In genomic region chr6:33639559-33639958, GRCh38 we compare ENCODE assay signal across 29 cellular contexts. TPM values are rescaled to one million over a fixed set of nuclear protein-coding genes. Genes with fewer than 3 reads are reported as not detected.
DNase-seq lines count a peak whose midpoint lies in the region; ATAC-seq and TF ChIP-seq lines count a peak whose summit lies in the region.
"Had no signal": no experiment of that assay in that cellular context is flagged by ENCODE, and none has a peak within 500 bp of the region (broad histone marks: within the 10 kb centered on the region; RNA-seq: fewer than 3 reads in every experiment).

No MANE protein-coding gene starts in this region.

- WGBS in hepatocyte (ENCODE audit: low lambda C conversion rate, missing lambda C conversion rate): 86% methylated on average over 1 of the region's 1 CpG

- peak overlapping the region; percentile 71 for H3K27ac ChIP-seq in hepatocyte
- H3K27ac ChIP-seq: PC-9, SJSA1 had no signal

- no peaks in the 10 kb centered on the region for H3K9me2 ChIP-seq in hepatocyte (replicated peaks; ENCODE audit: insufficient read depth)

- ATAC-seq in activated T-cell treated with anti-CD3 and anti-CD28 coated beads, Interleukin-2, amount 50 U/mL, for 72 hours (replicated peaks in 1 of 2): no peak
- ATAC-seq: GM23338, K562 had no signal

- H3K9me3 Mint-ChIP-seq in activated T-cell treated with anti-CD3 and anti-CD28 coated beads, Interleukin-2, amount 50 U/mL, for 72 hours: no peaks in the 10 kb centered on the region
- H3K9me3 Mint-ChIP-seq in activated T-cell treated with anti-CD3 and anti-CD28 coated beads, Interleukin-2, amount 50 U/mL, for 24 hours: no peaks in the 10 kb centered on the region
- H3K9me3 Mint-ChIP-seq in Calu3 (ENCODE audit: low read depth, unreplicated experiment): no peaks in the 10 kb centered on the region
- no peaks in the 10 kb centered on the region for H3K9me3 Mint-ChIP-seq in progenitor cell of endocrine pancreas (ENCODE audit: low read depth)
- H3K9me3 Mint-ChIP-seq in osteocyte (ENCODE audit: unreplicated experiment): no peaks in the 10 kb centered on the region
- H3K9me3 Mint-ChIP-seq: GM23338, HFFc6 had no signal

- H2AFZ ChIP-seq in hepatocyte: no peak overlapping the region
- H2AFZ ChIP-seq: GM23338, PC-9 had no signal

- no peaks in the 10 kb centered on the region for H3K27me3 Mint-ChIP-seq in activated T-cell treated with anti-CD3 and anti-CD28 coated beads, Interleukin-2, amount 50 U/mL, for 72 hours (ENCODE audit: low read depth)
- H3K27me3 Mint-ChIP-seq in activated T-cell treated with anti-CD3 and anti-CD28 coated beads, Interleukin-2, amount 50 U/mL, for 24 hours: no peaks in the 10 kb centered on the region
- H3K27me3 Mint-ChIP-seq in Calu3 (ENCODE audit: unreplicated experiment): no peaks in the 10 kb centered on the region
- no peaks in the 10 kb centered on the region for H3K27me3 Mint-ChIP-seq in progenitor cell of endocrine pancreas
- H3K27me3 Mint-ChIP-seq in osteocyte (ENCODE audit: unreplicated experiment): no peaks in the 10 kb centered on the region

- no peak overlapping the region for H3K4me2 ChIP-seq in hepatocyte
- H3K4me2 ChIP-seq: GM23338, PC-9 had no signal

- TF ChIP-seq CTCF in Calu3 (IDR thresholded peaks at IDR 0.05; ENCODE audit: unreplicated experiment) (no peak), hepatocyte (IDR thresholded peaks at IDR 0.05; ENCODE audit: poor library complexity) (no peak), progenitor cell of endocrine pancreas (IDR thresholded peaks at IDR 0.05; ENCODE audit: unreplicated experiment) (no peak), osteocyte (IDR thresholded peaks at IDR 0.05) (no peak)

- H3K4me3 Mint-ChIP-seq in activated T-cell treated with anti-CD3 and anti-CD28 coated beads, Interleukin-2, amount 50 U/mL, for 72 hours: no peak overlapping the region
- no peak overlapping the region for H3K4me3 Mint-ChIP-seq in activated T-cell treated with anti-CD3 and anti-CD28 coated beads, Interleukin-2, amount 50 U/mL, for 24 hours
- H3K4me3 Mint-ChIP-seq in Calu3 (ENCODE audit: low read depth, unreplicated experiment) (no peak overlapping the region), progenitor cell of endocrine pancreas (ENCODE audit: low read depth) (no peak overlapping the region), osteocyte (ENCODE audit: unreplicated experiment) (no peak overlapping the region)
- H3K4me3 Mint-ChIP-seq: CD14-positive monocyte, GM23338, H9, HFFc6 had no signal

- H3K79me2 ChIP-seq in hepatocyte: peaks cover 18% of the 10 kb centered on the region

- peaks cover 2% of the 10 kb centered on the region for H4K20me1 ChIP-seq in hepatocyte (ENCODE audit: insufficient read depth, poor library complexity, severe bottlenecking)

- H3K27me3 ChIP-seq in hepatocyte: peaks cover 7% of the 10 kb centered on the region
- H3K27me3 ChIP-seq: SJSA1 had no signal

- DNase-seq in activated T-cell treated with anti-CD3 and anti-CD28 coated beads, Interleukin-2, amount 50 U/mL, for 72 hours: no peak
- no peak for DNase-seq in activated T-cell treated with anti-CD3 and anti-CD28 coated beads, Interleukin-2, amount 50 U/mL, for 24 hours
- DNase-seq in Calu3: no peak
- no peak for DNase-seq in hepatocyte (ENCODE audit: low spot score)
- no peak for DNase-seq in progenitor cell of endocrine pancreas (ENCODE audit: low spot score, unreplicated experiment)
- no peak for DNase-seq in osteocyte (ENCODE audit: extremely low spot score, unreplicated experiment)
- DNase-seq in COR-L47 (lab: John Stamatoyannopoulos, UW): no peak
- DNase-seq in activated CD4-positive, alpha-beta T cell treated with anti-CD3 and anti-CD28 coated beads for 4 hours: no peak
- DNase-seq: 8988T, ACHN, BE2C, DMS79 treated with DMSO at 0.1 percent for 48 hours, GF-D8, HFFc6, Kasumi-1, NCI-H1092 treated with DMSO at 0.1 percent for 48 hours, NCI-H1436, NCI-H187 treated with DMSO at 0.1 percent for 48 hours, NCI-H2171 treated with DMSO at 0.1 percent for 48 hours, NCI-H345, NCI-H524, NCI-H774, PC-9, Right ventricle myocardium superior had no signal

- intact Hi-C loops in Calu3 (cut with micrococcal nuclease; ENCODE audit: unreplicated experiment): no loop called here

- H3K4me1 Mint-ChIP-seq in activated T-cell treated with anti-CD3 and anti-CD28 coated beads, Interleukin-2, amount 50 U/mL, for 72 hours (ENCODE audit: low read depth): peaks cover 33% of the 10 kb centered on the region
- peaks cover 31% of the 10 kb centered on the region for H3K4me1 Mint-ChIP-seq in activated T-cell treated with anti-CD3 and anti-CD28 coated beads, Interleukin-2, amount 50 U/mL, for 24 hours (ENCODE audit: low read depth)
- peaks cover 50% of the 10 kb centered on the region for H3K4me1 Mint-ChIP-seq in Calu3 (ENCODE audit: low read depth, unreplicated experiment)
- H3K4me1 Mint-ChIP-seq in progenitor cell of endocrine pancreas (ENCODE audit: low read depth): peaks cover 45% of the 10 kb centered on the region
- peaks cover 10% of the 10 kb centered on the region for H3K4me1 Mint-ChIP-seq in osteocyte (ENCODE audit: unreplicated experiment)

- peak overlapping the region; percentile 36 for H3K27ac Mint-ChIP-seq in activated T-cell treated with anti-CD3 and anti-CD28 coated beads, Interleukin-2, amount 50 U/mL, for 72 hours
- H3K27ac Mint-ChIP-seq in activated T-cell treated with anti-CD3 and anti-CD28 coated beads, Interleukin-2, amount 50 U/mL, for 24 hours: no peak overlapping the region
- peak overlapping the region; percentile 14 for H3K27ac Mint-ChIP-seq in Calu3 (ENCODE audit: unreplicated experiment)
- peak overlapping the region; percentile 40 for H3K27ac Mint-ChIP-seq in progenitor cell of endocrine pancreas
- H3K27ac Mint-ChIP-seq in osteocyte (ENCODE audit: unreplicated experiment): no peak overlapping the region
- H3K27ac Mint-ChIP-seq: CD14-positive monocyte, H9, HFFc6 had no signal

- peaks cover 29% of the 10 kb centered on the region for H3K4me1 ChIP-seq in hepatocyte (ENCODE audit: insufficient read depth)
- H3K4me1 ChIP-seq: SJSA1 had no signal

- no peaks in the 10 kb centered on the region for H3K9me3 ChIP-seq in hepatocyte (ENCODE audit: low read depth)
- H3K9me3 ChIP-seq: BE2C, SJSA1 had no signal

- peaks cover 4% of the 10 kb centered on the region in 2 donors for H3K36me3 Mint-ChIP-seq in activated T-cell treated with anti-CD3 and anti-CD28 coated beads, Interleukin-2, amount 50 U/mL, for 72 hours (ENCODE audit: insufficient read depth in 2 of 2)
- peaks cover 62% of the 10 kb centered on the region for H3K36me3 Mint-ChIP-seq in activated T-cell treated with anti-CD3 and anti-CD28 coated beads, Interleukin-2, amount 50 U/mL, for 24 hours (ENCODE audit: low read depth)
- H3K36me3 Mint-ChIP-seq in Calu3 (ENCODE audit: insufficient read depth, unreplicated experiment) (peaks cover 23% of the 10 kb centered on the region), progenitor cell of endocrine pancreas (ENCODE audit: insufficient read depth) (peaks cover 5% of the 10 kb centered on the region), osteocyte (ENCODE audit: unreplicated experiment) (peaks cover 5% of the 10 kb centered on the region)

- BruUV-seq in Calu3 (replicated peaks; lab: Mats Ljungman, UMichigan): no TSS peak

- CTCF ChIA-PET in Calu3 (lab: Charles Lee): interaction anchor here (1.4 kb wide), 1 partner anchor 12 kb away, joined by 4 read pairs; no protein-coding TSS in a partner anchor

- H3K36me3 ChIP-seq in hepatocyte (replicated peaks; ENCODE audit: insufficient read depth, low read depth): no peaks in the 10 kb centered on the region
- H3K36me3 ChIP-seq: BE2C, SJSA1 had no signal

- H3K4me3 ChIP-seq in hepatocyte: no peak overlapping the region
- H3K4me3 ChIP-seq: GM23338, K562, PC-9, SJSA1 had no signal

RNA-seq across cellular contexts. Expression of gene ITPR3, which starts 18.4 kb away (rescaled TPM):
- total RNA-seq in activated T-cell treated with anti-CD3 and anti-CD28 coated beads, Interleukin-2, amount 50 U/mL, for 72 hours: 10 to 100 TPM; 49.9 to 52.5 TPM
- total RNA-seq in Calu3 (2022): 136 and 143 TPM in 2 replicates
- total RNA-seq in hepatocyte: 27.3 and 39.6 TPM in 2 replicates
- polyA plus RNA-seq in hepatocyte: 14.8 and 16.5 TPM in 2 replicates
- 28.3 and 30.4 TPM in 2 replicates for total RNA-seq in progenitor cell of endocrine pancreas
- 21.6 and 22.8 TPM in 2 replicates for total RNA-seq in osteocyte
- polyA plus RNA-seq: CD14-positive monocyte had no signal

RNA-seq across cellular contexts. Expression of gene BAK1, which starts 59.5 kb away (rescaled TPM):
- 10 to 100 TPM; 54.9 to 55.4 TPM for total RNA-seq in activated T-cell treated with anti-CD3 and anti-CD28 coated beads, Interleukin-2, amount 50 U/mL, for 72 hours
- total RNA-seq in Calu3 (2022) (31.6 and 44.1 TPM in 2 replicates), hepatocyte (18.6 and 24.0 TPM in 2 replicates), progenitor cell of endocrine pancreas (21.0 and 22.4 TPM in 2 replicates), osteocyte (20.5 and 22.6 TPM in 2 replicates)
- polyA plus RNA-seq in hepatocyte: 23.6 and 33.1 TPM in 2 replicates

Comparison
In these comparisons a context has a peak if more than half of its experiments do, and no peak if none do; other contexts are left out.
1. H3K27ac Mint-ChIP-seq: peak in activated T-cell treated with anti-CD3 and anti-CD28 coated beads, Interleukin-2, amount 50 U/mL, for 72 hours (single experiment), Calu3 (single experiment) and progenitor cell of endocrine pancreas (single experiment); none in activated T-cell treated with anti-CD3 and anti-CD28 coated beads, Interleukin-2, amount 50 U/mL, for 24 hours (single experiment) and osteocyte (single experiment).